ENCODE assay signal across 18 cellular contexts in the genomic region with DNA sequence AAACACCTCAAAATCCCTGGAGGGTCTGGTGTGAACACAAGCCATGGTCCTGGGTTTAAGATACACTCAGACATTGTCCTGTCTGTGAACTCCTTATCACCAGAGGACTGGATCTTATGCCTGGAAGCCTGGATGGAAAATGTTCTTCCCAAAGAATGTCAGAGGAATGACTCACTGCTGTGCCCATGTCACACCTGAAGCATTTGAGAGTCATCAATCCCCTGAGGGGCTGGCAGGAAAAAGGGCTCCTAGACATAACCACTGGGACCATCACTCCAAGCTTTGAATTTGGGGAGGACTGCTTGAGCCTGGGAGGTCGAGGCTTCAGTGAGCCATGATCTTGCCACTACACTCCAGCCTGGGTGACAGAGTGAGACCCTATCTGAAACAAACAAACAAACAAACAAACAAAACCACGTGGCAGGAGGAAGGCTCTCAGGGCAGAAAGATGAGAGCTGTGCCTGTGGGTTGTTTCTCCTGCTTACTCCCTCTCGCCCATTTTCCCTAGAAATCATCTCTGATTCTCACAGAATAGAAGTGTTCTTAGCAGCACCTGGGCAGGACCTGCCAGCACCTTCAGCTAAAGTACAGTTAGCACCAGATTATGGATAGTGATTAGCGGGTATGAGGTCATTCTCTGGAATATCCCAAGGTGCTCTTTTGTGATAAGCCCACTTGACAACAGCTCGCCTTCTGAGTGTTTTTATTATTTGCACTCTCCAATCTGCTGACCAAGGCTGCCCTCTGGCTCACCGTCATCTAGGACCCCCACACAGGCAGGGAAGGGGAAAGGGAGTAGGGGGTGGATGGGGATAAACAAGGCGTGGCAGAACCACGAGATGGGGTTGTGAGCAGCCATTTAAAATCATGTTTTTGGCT. TPM values are rescaled to one million over a fixed set of nuclear protein-coding genes. Genes with fewer than 3 reads are reported as not detected.
DNase-seq lines count a peak whose midpoint lies in the region; ATAC-seq, FAIRE-seq and TF ChIP-seq lines count a peak whose summit lies in the region.
"Had no signal": no experiment of that assay in that cellular context is flagged by ENCODE, and none has a peak within 500 bp of the region (broad histone marks: within the 10 kb centered on the region; RNA-seq: fewer than 3 reads in every experiment).

No MANE protein-coding gene starts in this region.

- H3K27ac ChIP-seq in left ventricle myocardium inferior (replicated peaks) (no peak overlapping the region), esophagus muscularis mucosa (replicated peaks in 1 of 4) (no peak overlapping the region)
- H3K27ac ChIP-seq: SJCRH30 had no signal

- TF ChIP-seq POLR2A in esophagus muscularis mucosa (IDR thresholded peaks at IDR 0.05; ENCODE audit: low read depth): no peak

- WGBS in esophagus muscularis mucosa: 66% methylated on average over 8 of the region's 8 CpGs

- H3K27me3 ChIP-seq in left ventricle myocardium inferior (ENCODE audit: low read depth) (peaks cover 10% of the 10 kb centered on the region), esophagus muscularis mucosa (no peaks in the 10 kb centered on the region)

- H3K9me3 ChIP-seq in left ventricle myocardium inferior (replicated peaks) (no peaks in the 10 kb centered on the region), esophagus muscularis mucosa (no peaks in the 10 kb centered on the region), mucosa of descending colon (no peaks in the 10 kb centered on the region)
- H3K9me3 ChIP-seq: SJCRH30 had no signal

- no peak for TF ChIP-seq CTCF in left ventricle myocardium inferior (IDR thresholded peaks at IDR 0.05; ENCODE audit: borderline replicate concordance)
- TF ChIP-seq CTCF in epithelial cell of esophagus (IDR thresholded peaks at IDR 0.05; ENCODE audit: insufficient read depth, low read depth, low read length, missing control alignments): no peak
- no peak for TF ChIP-seq CTCF in esophagus muscularis mucosa (IDR thresholded peaks at IDR 0.05)
- TF ChIP-seq CTCF in mucosa of descending colon (IDR thresholded peaks at IDR 0.05): no peak

- TF ChIP-seq EP300 in esophagus muscularis mucosa (IDR thresholded peaks at IDR 0.05): no peak

- no peak for ATAC-seq in mucosa of descending colon

- DNase-seq in cardiac septum (ENCODE audit: low spot score) (peak; percentile 53), left ventricle myocardium inferior (no peak), NCI-H69 (lab: John Stamatoyannopoulos, UW) (peak; percentile 7), epithelial cell of esophagus (ENCODE audit: low read depth) (peak; percentile 71), urothelium cell line (ENCODE audit: low spot score) (peak; percentile 51), esophagus muscularis mucosa (ENCODE audit: extremely low spot score) (no peak), mucosa of descending colon (no peak)
- DNase-seq in activated CD8-positive, alpha-beta memory T cell treated with anti-CD3 and anti-CD28 coated beads, Interleukin-2, amount 50 U/mL, for 4 hours: no peak
- DNase-seq: activated CD4-positive, alpha-beta memory T cell treated with anti-CD3 and anti-CD28 coated beads, Interleukin-2, amount 10 ng/mL, durations not matched to agents 7 days and 5 days; activated effector memory CD4-positive, alpha-beta T cell treated with Interleukin-2 at 50 U/mL for 16 hours; Calu3; KG1; NCI-H1417 treated with DMSO at 0.1 percent for 48 hours; NCI-H524 treated with DMSO at 0.1 percent for 48 hours; SJCRH30 had no signal

- intact Hi-C loops in cardiac septum (cut with DNase I): no loop called here
- intact Hi-C loops in left ventricle myocardium inferior (cut with micrococcal nuclease): no loop called here
- intact Hi-C loops in esophagus muscularis mucosa (cut with DNase I): no loop called here
- intact Hi-C loops in mucosa of descending colon (cut with DNase I, micrococcal nuclease): no loop called here

- H3K4me1 ChIP-seq in left ventricle myocardium inferior (peaks cover 26% of the 10 kb centered on the region), esophagus muscularis mucosa (peaks cover 21 to 22% (median 22%) of the 10 kb centered on the region in 4 donors), mucosa of descending colon (ENCODE audit: low read depth) (no peaks in the 10 kb centered on the region)
- H3K4me1 ChIP-seq: SJCRH30 had no signal

- H3K36me3 ChIP-seq in left ventricle myocardium inferior (peaks cover 5% of the 10 kb centered on the region), esophagus muscularis mucosa (peaks cover 0 to 20% (median 8%) of the 10 kb centered on the region in 4 donors), mucosa of descending colon (ENCODE audit: low read depth) (no peaks in the 10 kb centered on the region)
- H3K36me3 ChIP-seq: SJCRH30 had no signal

- FAIRE-seq in urothelium cell line (lab: Jason Lieb, UNC): no peak

- H3K4me3 ChIP-seq in left ventricle myocardium inferior (no peak overlapping the region), epithelial cell of esophagus (ENCODE audit: low read length) (no peak overlapping the region), esophagus muscularis mucosa (no peak overlapping the region), mucosa of descending colon (no peak overlapping the region)
- H3K4me3 ChIP-seq: SJCRH30 had no signal

RNA-seq across cellular contexts. Expression of a gene that starts 12.0 kb away (rescaled TPM):
- total RNA-seq in cardiac septum (not detected), left ventricle myocardium inferior (not detected), esophagus muscularis mucosa (under 1 TPM in 1 of 4 donors, not detected in 3; 0.33 TPM), mucosa of descending colon (under 1 TPM in 1 of 3 donors, not detected in 2; 0.24 TPM)
- total RNA-seq: Calu3, H4, SJCRH30 had no signal

RNA-seq across cellular contexts. Expression of a gene that starts 21.5 kb away (rescaled TPM):
- not detected for total RNA-seq in cardiac septum
- not detected for total RNA-seq in left ventricle myocardium inferior
- not detected for total RNA-seq in esophagus muscularis mucosa
- not detected for total RNA-seq in mucosa of descending colon
- total RNA-seq: activated CD4-positive, alpha-beta memory T cell treated with anti-CD3 and anti-CD28 coated beads, Interleukin-2, amount 10 ng/mL, durations not matched to agents 7 days and 5 days; Calu3; dermis microvascular lymphatic vessel endothelial cell; H4; mesenteric fat pad; SJCRH30 had no signal

RNA-seq across cellular contexts. Expression of a gene that starts 24.5 kb away (rescaled TPM):
- 26.7 TPM for total RNA-seq in cardiac septum
- total RNA-seq in left ventricle myocardium inferior: 21.0 TPM
- 10 to 100 TPM; 26.6 to 90.4 (median 77.0) TPM for total RNA-seq in esophagus muscularis mucosa
- total RNA-seq in mucosa of descending colon: 10 to 100 TPM in 2 of 3 donors, 1 to 10 TPM in 1; 6.3 to 24.4 (median 16.9) TPM

RNA-seq across cellular contexts. Expression of a gene that starts 57.9 kb away (rescaled TPM):
- 0.73 TPM for total RNA-seq in cardiac septum
- total RNA-seq in left ventricle myocardium inferior: 1.3 TPM
- 1 to 10 TPM in 1 of 4 donors, under 1 TPM in 2, not detected in 1; 0.33 to 1.1 (median 0.91) TPM for total RNA-seq in esophagus muscularis mucosa
- under 1 TPM; 0.38 to 0.73 (median 0.48) TPM for total RNA-seq in mucosa of descending colon
- total RNA-seq: dermis microvascular lymphatic vessel endothelial cell had no signal

Comparison
In these comparisons a context has a peak if more than half of its experiments do, and no peak if none do; other contexts are left out.
1. DNase-seq: peak in cardiac septum (single experiment), NCI-H69 (single experiment), epithelial cell of esophagus (single experiment) and urothelium cell line (single experiment); none in left ventricle myocardium inferior (single experiment), esophagus muscularis mucosa (single experiment), activated CD8-positive, alpha-beta memory T cell treated with anti-CD3 and anti-CD28 coated beads, Interleukin-2, amount 50 U/mL, for 4 hours (single experiment) and mucosa of descending colon (0 of 3).